8 cellular contexts compared by ENCODE assay signal in the genomic region with DNA sequence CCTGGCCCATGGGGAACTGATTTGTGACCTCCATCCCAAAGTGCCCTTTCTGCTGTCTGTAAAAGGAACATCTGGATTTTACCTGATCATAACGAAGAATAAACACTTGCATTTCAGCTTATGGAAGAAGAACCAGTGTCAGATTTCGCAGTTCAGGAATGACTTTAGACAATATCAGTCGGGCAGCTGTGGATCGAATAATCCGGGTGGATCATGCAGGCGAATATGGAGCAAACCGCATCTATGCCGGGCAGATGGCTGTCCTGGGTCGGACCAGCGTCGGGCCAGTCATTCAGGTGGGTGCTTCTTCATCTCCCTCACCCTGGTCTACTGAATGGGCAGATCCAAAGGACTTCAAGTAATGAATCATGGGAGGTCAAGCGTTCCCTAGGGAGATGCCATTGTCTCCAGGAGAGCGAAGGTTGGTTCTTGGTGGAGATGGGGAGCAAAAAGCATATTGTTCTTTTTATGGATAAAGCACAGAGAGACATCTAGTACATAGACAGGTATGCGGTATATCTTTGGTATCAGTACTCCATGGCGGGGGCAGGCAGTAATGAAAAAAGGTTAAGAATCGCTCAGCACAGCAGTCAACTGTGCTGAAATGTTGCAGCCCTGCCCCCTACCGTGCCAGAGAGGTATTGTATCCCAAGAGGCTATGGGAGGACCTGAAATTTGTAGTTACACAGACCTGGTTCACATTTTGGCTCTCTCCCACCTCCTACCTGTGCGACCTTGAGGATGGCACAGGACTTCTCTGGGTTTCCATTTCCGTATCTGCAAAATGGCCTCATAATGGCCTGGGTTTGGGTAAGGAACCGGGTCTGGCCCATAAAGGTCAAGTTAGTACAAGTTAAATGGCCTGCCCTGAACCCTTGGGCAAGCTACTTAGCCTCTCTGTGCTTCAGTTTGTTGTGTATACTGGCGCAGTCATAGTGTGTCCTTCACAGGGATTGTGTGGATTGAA. TPM values are rescaled to one million over a fixed set of nuclear protein-coding genes. Genes with fewer than 3 reads are reported as not detected.
A peak's percentile ranks its signal among the peaks of the same experiment; 100 is the strongest.
DNase-seq lines count a peak whose midpoint lies in the region; ATAC-seq and TF ChIP-seq lines count a peak whose summit lies in the region.

No MANE protein-coding gene starts in this region.

- peaks cover 20% of the 10 kb centered on the region for H3K4me1 Mint-ChIP-seq in CD8-positive, alpha-beta T cell (ENCODE audit: low read depth)
- H3K4me1 Mint-ChIP-seq in immature natural killer cell, result peaks cover 12 to 17% of the 10 kb centered on the region in 2 donors

- peaks cover 47% of the 10 kb centered on the region for H3K36me3 Mint-ChIP-seq in CD8-positive, alpha-beta T cell
- peaks cover 4 to 20% (median 12%) of the 10 kb centered on the region in 3 donors for H3K36me3 Mint-ChIP-seq in immature natural killer cell

- TF ChIP-seq CTCF in CD8-positive, alpha-beta T cell (IDR thresholded peaks at IDR 0.05), result peak; percentile 69
- peak; percentile 81 for TF ChIP-seq CTCF in astrocyte of the spinal cord (IDR thresholded peaks at IDR 0.05; ENCODE audit: low read depth, low read length)

- DNase-seq in CD8-positive, alpha-beta T cell, result peak; percentile 20 to 55 (median 47)
- peak; percentile 33 for DNase-seq in HT1080 (ENCODE audit: low read depth)
- peak; percentile 52 for DNase-seq in SW480 (ENCODE audit: low spot score)
- DNase-seq in astrocyte of the spinal cord (ENCODE audit: low read depth, low spot score), result peak; percentile 58
- peak; percentile 15 to 27 (median 22) for DNase-seq in immature natural killer cell
- peak; percentile 48 to 62 for DNase-seq in stimulated activated CD4-positive, alpha-beta T cell treated with anti-CD3 and anti-CD28 coated beads, Interleukin-2, amount 100 ng/mL, for 48 hours
- DNase-seq in GOT3 (lab: John Stamatoyannopoulos, UW), result no peak

- H3K9me3 ChIP-seq in CD8-positive, alpha-beta T cell (ENCODE audit: low read length), result no peaks in the 10 kb centered on the region

- H3K36me3 ChIP-seq in CD8-positive, alpha-beta T cell (ENCODE audit: insufficient read depth, low read length), result peaks cover 4% of the 10 kb centered on the region

- in situ Hi-C loops in astrocyte of the spinal cord (cut with HindIII; ENCODE audit: low sequenced_read_pairs), result no loop called here

- no peak for ATAC-seq in CD8-positive, alpha-beta T cell
- no peak for ATAC-seq in HG02870 (IDR thresholded peaks at IDR 0.05; ENCODE audit: unreplicated experiment)

- no peak overlapping the region for H3K4me3 Mint-ChIP-seq in CD8-positive, alpha-beta T cell
- H3K4me3 Mint-ChIP-seq in immature natural killer cell, result no peak overlapping the region

- CTCF ChIA-PET in CD8-positive, alpha-beta T cell (lab: Charles Lee), result interaction anchor here (0.6 to 3.6 kb wide), 7 partner anchors 8 to 54 kb away, joined by 3 to 11 read pairs (median 4); no protein-coding TSS in a partner anchor

- H3K27me3 Mint-ChIP-seq in CD8-positive, alpha-beta T cell (ENCODE audit: low read depth), result no peaks in the 10 kb centered on the region
- peaks cover 14 to 16% (median 16%) of the 10 kb centered on the region in 3 donors for H3K27me3 Mint-ChIP-seq in immature natural killer cell (ENCODE audit: low read depth in 3 of 3)

- POLR2A ChIA-PET in CD8-positive, alpha-beta T cell (lab: Charles Lee), result no interaction called here

- no peak overlapping the region for H3K27ac Mint-ChIP-seq in CD8-positive, alpha-beta T cell
- H3K27ac Mint-ChIP-seq in immature natural killer cell, result peak overlapping the region in 2 of 6 donors; percentile 27 to 47

- no peaks in the 10 kb centered on the region for H3K27me3 ChIP-seq in CD8-positive, alpha-beta T cell (ENCODE audit: insufficient read depth, low read length)

- no peak overlapping the region for H3K27ac ChIP-seq in CD8-positive, alpha-beta T cell (ENCODE audit: low read depth, low read length)

- intact Hi-C loops in CD8-positive, alpha-beta T cell (cut with DNase I, micrococcal nuclease), result no loop called here

- H3K9me3 Mint-ChIP-seq in CD8-positive, alpha-beta T cell, result no peaks in the 10 kb centered on the region
- no peaks in the 10 kb centered on the region for H3K9me3 Mint-ChIP-seq in immature natural killer cell

- H3K4me1 ChIP-seq in CD8-positive, alpha-beta T cell (ENCODE audit: insufficient read depth, low read length), result peaks cover 11% of the 10 kb centered on the region

- no peak overlapping the region for H3K4me3 ChIP-seq in CD8-positive, alpha-beta T cell (ENCODE audit: low read depth, low read length)
- H3K4me3 ChIP-seq in astrocyte of the spinal cord (ENCODE audit: low read depth, low read length), result no peak overlapping the region

RNA-seq across cellular contexts. Expression of gene COQ7, which starts 4.7 kb away (rescaled TPM):
- 10 to 100 TPM; 10.9 to 11.7 TPM for total RNA-seq in CD8-positive, alpha-beta T cell
- 17.2 and 24.6 TPM in 2 replicates for total RNA-seq in HT1080 (2014; rRNA removed; shearing (Covaris generic))
- polyA plus RNA-seq in HT1080 (2015; cell fraction: cytosol; rRNA removed), result 18.5 and 22.9 TPM in 2 replicates
- 13.5 and 18.7 TPM in 2 replicates for polyA plus RNA-seq in HT1080 (2015; cell fraction: nucleus; rRNA removed)
- polyA plus RNA-seq in immature natural killer cell, result 10 to 100 TPM; 14.3 to 16.6 (median 14.8) TPM

RNA-seq across cellular contexts. Expression of gene ITPRIPL2, which starts 41.7 kb away (rescaled TPM):
- total RNA-seq in CD8-positive, alpha-beta T cell, result under 1 TPM; 0.22 to 0.35 TPM
- 22.0 and 29.0 TPM in 2 replicates for total RNA-seq in HT1080 (2014; rRNA removed; shearing (Covaris generic))
- 17.0 and 19.3 TPM in 2 replicates for polyA plus RNA-seq in HT1080 (2015; cell fraction: cytosol; rRNA removed)
- 25.6 and 28.6 TPM in 2 replicates for polyA plus RNA-seq in HT1080 (2015; cell fraction: nucleus; rRNA removed)
- polyA plus RNA-seq in immature natural killer cell, result under 1 TPM in 2 of 3 donors, not detected in 1; 0.59 to 0.90 TPM

Comparison
In these comparisons a context has a peak if more than half of its experiments do, and no peak if none do; other contexts are left out.
1. RNA of gene ITPRIPL2, which starts 41.7 kb away (total RNA-seq): 22.0 to 29.0 TPM in HT1080; 0.22 to 0.35 TPM in CD8-positive, alpha-beta T cell; every median in the first group is over 10 times any median in the second.